21 cellular contexts compared by ENCODE assay signal in the genomic region with DNA sequence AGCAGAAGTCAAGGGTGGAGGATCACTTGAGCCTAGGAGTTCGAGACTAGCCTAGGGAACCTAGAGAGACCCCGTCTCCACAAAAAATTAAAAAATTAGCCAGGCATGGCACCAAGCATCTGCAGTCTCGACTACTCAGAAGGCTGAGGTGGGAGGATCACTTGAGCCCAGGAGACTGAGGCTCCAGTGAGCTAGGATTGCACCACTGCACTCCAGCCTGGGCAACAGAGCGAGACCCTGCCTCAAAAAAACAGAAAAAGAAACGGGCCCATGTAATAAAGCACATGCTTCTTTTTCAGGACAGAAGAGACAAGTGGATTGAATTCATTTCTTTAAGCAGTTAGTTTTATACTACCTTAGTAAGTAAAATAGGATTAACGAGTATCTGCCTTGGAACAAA. TPM values are rescaled to one million over a fixed set of nuclear protein-coding genes. Genes with fewer than 3 reads are reported as not detected.
DNase-seq lines count a peak whose midpoint lies in the region; ATAC-seq and TF ChIP-seq lines count a peak whose summit lies in the region.
"Had no signal": no experiment of that assay in that cellular context is flagged by ENCODE, and none has a peak within 500 bp of the region (broad histone marks: within the 10 kb centered on the region; RNA-seq: fewer than 3 reads in every experiment).

No MANE protein-coding gene starts in this region.

- H2AFZ ChIP-seq in neural cell (ENCODE audit: low read depth, low read length): no peak overlapping the region

- DNase-seq in WERI-Rb-1: no peak
- DNase-seq in endodermal cell: no peak
- DNase-seq in right cardiac atrium: no peak
- DNase-seq in NCI-H187 treated with DMSO at 0.1 percent for 48 hours (lab: John Stamatoyannopoulos, UW): no peak
- no peak for DNase-seq in heart left ventricle
- DNase-seq: ACHN; BE2C; C1 segment of cervical spinal cord; CD4-positive, CD25-positive, alpha-beta regulatory T cell; CD8-positive, alpha-beta memory T cell; COR-L47; DMS 273 treated with DMSO at 0.1 percent for 48 hours; DMS53; DND-41; EL; HFFc6; IMR-90 had no signal

- no peak for TF ChIP-seq POLR2A in heart left ventricle (IDR thresholded peaks at IDR 0.05)

- no peaks in the 10 kb centered on the region for H3K9me3 ChIP-seq in WERI-Rb-1 (ENCODE audit: severe bottlenecking)
- no peaks in the 10 kb centered on the region for H3K9me3 ChIP-seq in endodermal cell (ENCODE audit: control insufficient read depth, low read length)
- no peaks in the 10 kb centered on the region for H3K9me3 ChIP-seq in neural cell (ENCODE audit: low read length)
- no peaks in the 10 kb centered on the region for H3K9me3 ChIP-seq in right cardiac atrium (ENCODE audit: control insufficient read depth, low read length)
- peaks cover 0 to 1% (median 0%) of the 10 kb centered on the region in 12 donors for H3K9me3 ChIP-seq in heart left ventricle
- H3K9me3 ChIP-seq: BE2C, HAP-1 had no signal

- intact Hi-C loops in right cardiac atrium (cut with DNase I): no loop called here
- intact Hi-C loops in heart left ventricle (cut with DNase I): no loop called here

- H3K27ac ChIP-seq in WERI-Rb-1: peak overlapping the region; percentile 30
- peak overlapping the region; percentile 73 for H3K27ac ChIP-seq in endodermal cell (ENCODE audit: low read depth, low read length)
- H3K27ac ChIP-seq in neural cell (ENCODE audit: low read length): peak overlapping the region; percentile 67
- H3K27ac ChIP-seq in right cardiac atrium (ENCODE audit: low read length): no peak overlapping the region
- H3K27ac ChIP-seq in heart left ventricle: no peak overlapping the region

- H3K9ac ChIP-seq in endodermal cell (ENCODE audit: extremely low read depth, low read length, poor library complexity, severe bottlenecking) (no peak overlapping the region), neural cell (ENCODE audit: low read length) (no peak overlapping the region)

- peaks cover 2% of the 10 kb centered on the region for H3K4me1 Mint-ChIP-seq in endodermal cell
- H3K4me1 Mint-ChIP-seq: CD4-positive, CD25-positive, alpha-beta regulatory T cell had no signal

- H3K9me2 ChIP-seq in neural cell (ENCODE audit: insufficient read depth, low read length): no peaks in the 10 kb centered on the region

- H3K27ac Mint-ChIP-seq in endodermal cell: no peak overlapping the region
- H3K27ac Mint-ChIP-seq: CD4-positive, CD25-positive, alpha-beta regulatory T cell; HFFc6 had no signal

- ATAC-seq in right cardiac atrium (no peak), GM21825 (IDR thresholded peaks at IDR 0.05; ENCODE audit: unreplicated experiment) (no peak), heart left ventricle (no peak)
- ATAC-seq: GM12878 had no signal

- H3K4me1 ChIP-seq in endodermal cell (ENCODE audit: control insufficient read depth, insufficient read depth, low read length) (no peaks in the 10 kb centered on the region), right cardiac atrium (ENCODE audit: control insufficient read depth, insufficient read depth, low read length) (no peaks in the 10 kb centered on the region), heart left ventricle (no peaks in the 10 kb centered on the region)
- H3K4me1 ChIP-seq: BE2C had no signal

- no peak overlapping the region for H3K4me2 ChIP-seq in neural cell (ENCODE audit: low read length)

- no peak for TF ChIP-seq CTCF in WERI-Rb-1 (IDR thresholded peaks at IDR 0.05; ENCODE audit: low read depth, low read length)
- no peak for TF ChIP-seq CTCF in endodermal cell (conservative IDR thresholded peaks at IDR 0.05)
- no peak for TF ChIP-seq CTCF in neural cell (IDR thresholded peaks at IDR 0.05; ENCODE audit: poor library complexity, severe bottlenecking)
- no peak for TF ChIP-seq CTCF in heart left ventricle (IDR thresholded peaks at IDR 0.05)

- peaks cover 52% of the 10 kb centered on the region for H3K79me2 ChIP-seq in neural cell (replicated peaks; ENCODE audit: insufficient read depth, low read length)

- no peaks in the 10 kb centered on the region for H3K9me3 Mint-ChIP-seq in endodermal cell
- H3K9me3 Mint-ChIP-seq: CD4-positive, CD25-positive, alpha-beta regulatory T cell; CD8-positive, alpha-beta memory T cell; HFFc6 had no signal

- 91 to 94% methylated on average over 4 to 6 of the region's 6 CpGs for WGBS in endodermal cell (ENCODE audit: insufficient coverage in 1 of 2, insufficient read length in 1 of 2), 2 experiments
- WGBS in right cardiac atrium: 93% methylated on average over 6 of the region's 6 CpGs
- WGBS in heart left ventricle, 4 donors: 91 to 97% (median 94%) methylated on average over 6 of the region's 6 CpGs

- no peaks in the 10 kb centered on the region for H3K27me3 Mint-ChIP-seq in endodermal cell (ENCODE audit: insufficient read depth)
- H3K27me3 Mint-ChIP-seq: CD4-positive, CD25-positive, alpha-beta regulatory T cell; CD8-positive, alpha-beta memory T cell had no signal

- no peak overlapping the region for H3K4me3 Mint-ChIP-seq in endodermal cell
- H3K4me3 Mint-ChIP-seq: CD4-positive, CD25-positive, alpha-beta regulatory T cell; CD8-positive, alpha-beta memory T cell; HFFc6 had no signal

- H3K36me3 ChIP-seq in WERI-Rb-1: no peaks in the 10 kb centered on the region
- peaks cover 6% of the 10 kb centered on the region for H3K36me3 ChIP-seq in endodermal cell (ENCODE audit: control insufficient read depth, insufficient read depth, low read length)
- H3K36me3 ChIP-seq in neural cell (ENCODE audit: insufficient read depth, low read length): no peaks in the 10 kb centered on the region
- H3K36me3 ChIP-seq in heart left ventricle: no peaks in the 10 kb centered on the region
- H3K36me3 ChIP-seq: BE2C, HAP-1 had no signal

- H3K36me3 Mint-ChIP-seq in endodermal cell (ENCODE audit: low read depth): peaks cover 1% of the 10 kb centered on the region
- H3K36me3 Mint-ChIP-seq: CD4-positive, CD25-positive, alpha-beta regulatory T cell had no signal

- H3K27me3 ChIP-seq in WERI-Rb-1 (ENCODE audit: insufficient read depth, low read depth, severe bottlenecking): no peaks in the 10 kb centered on the region
- no peaks in the 10 kb centered on the region for H3K27me3 ChIP-seq in endodermal cell (ENCODE audit: control insufficient read depth, insufficient read depth, low read length, poor library complexity, severe bottlenecking)
- no peaks in the 10 kb centered on the region for H3K27me3 ChIP-seq in neural cell (ENCODE audit: insufficient read depth, low read depth, low read length)
- H3K27me3 ChIP-seq in right cardiac atrium (ENCODE audit: control insufficient read depth, insufficient read depth): no peaks in the 10 kb centered on the region
- no peaks in the 10 kb centered on the region for H3K27me3 ChIP-seq in heart left ventricle
- H3K27me3 ChIP-seq: BE2C had no signal

- TF ChIP-seq EP300 in neural cell (conservative IDR thresholded peaks at IDR 0.05; ENCODE audit: poor library complexity, severe bottlenecking): no peak

- TF ChIP-seq RAD21 in neural cell (conservative IDR thresholded peaks at IDR 0.05): no peak

- H3K4me3 ChIP-seq in WERI-Rb-1 (ENCODE audit: low read depth, low read length): no peak overlapping the region
- no peak overlapping the region for H3K4me3 ChIP-seq in endodermal cell (ENCODE audit: low read length)
- no peak overlapping the region for H3K4me3 ChIP-seq in neural cell (ENCODE audit: low read length)
- no peak overlapping the region for H3K4me3 ChIP-seq in right cardiac atrium (ENCODE audit: low read length)
- H3K4me3 ChIP-seq in heart left ventricle: no peak overlapping the region
- H3K4me3 ChIP-seq: GM12878, HAP-1 had no signal

- no peaks in the 10 kb centered on the region for H4K20me1 ChIP-seq in neural cell (ENCODE audit: insufficient read depth)

- H3F3A ChIP-seq in neural cell (ENCODE audit: insufficient read depth, low read length, poor library complexity, severe bottlenecking): no peaks in the 10 kb centered on the region

TF ChIP-seq in neural cell, 6 proteins besides CTCF, POLR2A, EP300 and RAD21:
- TF ChIP-seq TAF1 (IDR thresholded peaks at IDR 0.05; ENCODE audit: low read depth) (no peak), MXI1 (conservative IDR thresholded peaks at IDR 0.05; ENCODE audit: poor library complexity, severe bottlenecking) (no peak), EZH2 (IDR thresholded peaks at IDR 0.05; ENCODE audit: borderline replicate concordance, insufficient read depth, low read length, poor library complexity, severe bottlenecking) (no peak), POLR2AphosphoS5 (IDR thresholded peaks at IDR 0.05) (no peak), SMC3 (conservative IDR thresholded peaks at IDR 0.05; ENCODE audit: poor library complexity) (no peak)
- TF ChIP-seq, protein P1, sequence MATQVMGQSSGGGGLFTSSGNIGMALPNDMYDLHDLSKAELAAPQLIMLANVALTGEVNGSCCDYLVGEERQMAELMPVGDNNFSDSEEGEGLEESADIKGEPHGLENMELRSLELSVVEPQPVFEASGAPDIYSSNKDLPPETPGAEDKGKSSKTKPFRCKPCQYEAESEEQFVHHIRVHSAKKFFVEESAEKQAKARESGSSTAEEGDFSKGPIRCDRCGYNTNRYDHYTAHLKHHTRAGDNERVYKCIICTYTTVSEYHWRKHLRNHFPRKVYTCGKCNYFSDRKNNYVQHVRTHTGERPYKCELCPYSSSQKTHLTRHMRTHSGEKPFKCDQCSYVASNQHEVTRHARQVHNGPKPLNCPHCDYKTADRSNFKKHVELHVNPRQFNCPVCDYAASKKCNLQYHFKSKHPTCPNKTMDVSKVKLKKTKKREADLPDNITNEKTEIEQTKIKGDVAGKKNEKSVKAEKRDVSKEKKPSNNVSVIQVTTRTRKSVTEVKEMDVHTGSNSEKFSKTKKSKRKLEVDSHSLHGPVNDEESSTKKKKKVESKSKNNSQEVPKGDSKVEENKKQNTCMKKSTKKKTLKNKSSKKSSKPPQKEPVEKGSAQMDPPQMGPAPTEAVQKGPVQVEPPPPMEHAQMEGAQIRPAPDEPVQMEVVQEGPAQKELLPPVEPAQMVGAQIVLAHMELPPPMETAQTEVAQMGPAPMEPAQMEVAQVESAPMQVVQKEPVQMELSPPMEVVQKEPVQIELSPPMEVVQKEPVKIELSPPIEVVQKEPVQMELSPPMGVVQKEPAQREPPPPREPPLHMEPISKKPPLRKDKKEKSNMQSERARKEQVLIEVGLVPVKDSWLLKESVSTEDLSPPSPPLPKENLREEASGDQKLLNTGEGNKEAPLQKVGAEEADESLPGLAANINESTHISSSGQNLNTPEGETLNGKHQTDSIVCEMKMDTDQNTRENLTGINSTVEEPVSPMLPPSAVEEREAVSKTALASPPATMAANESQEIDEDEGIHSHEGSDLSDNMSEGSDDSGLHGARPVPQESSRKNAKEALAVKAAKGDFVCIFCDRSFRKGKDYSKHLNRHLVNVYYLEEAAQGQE (IDR thresholded peaks at IDR 0.05; ENCODE audit: borderline replicate concordance): no peak

RNA-seq across cellular contexts. Expression of a gene that starts 42.0 kb away (rescaled TPM):
- total RNA-seq in endodermal cell (10 to 100 TPM; 43.5 to 44.8 TPM), right cardiac atrium (1 to 10 TPM; 1.9 to 5.4 (median 3.1) TPM), heart left ventricle (1 to 10 TPM in 8 of 9 donors, under 1 TPM in 1; 0.50 to 7.6 (median 2.9) TPM)
- polyA plus RNA-seq in endodermal cell (2013, experiment 1 of 2): 70.5 TPM
- 72.7 TPM for polyA plus RNA-seq in endodermal cell (2013, experiment 2 of 2)
- polyA plus RNA-seq in neural cell (17.5 and 21.3 TPM in 2 replicates), right cardiac atrium (8.1 TPM), heart left ventricle (10 to 100 TPM in 1 of 2 donors, 1 to 10 TPM in 1; 1.2 to 22.4 TPM)
- polyA minus RNA-seq in neural cell: 48.5 and 70.5 TPM in 2 replicates

Comparison
In these comparisons a context has a peak if more than half of its experiments do, and no peak if none do; other contexts are left out.
1. H3K27ac ChIP-seq: peak in WERI-Rb-1 (single experiment), endodermal cell (single experiment) and neural cell (single experiment); none in right cardiac atrium (single experiment) and heart left ventricle (0 of 12).
2. RNA of a gene that starts 42.0 kb away (total RNA-seq): 43.5 to 44.8 TPM in endodermal cell; 1.9 to 5.4 TPM in right cardiac atrium and 0.50 to 7.6 TPM in heart left ventricle; every median in the first group is over 4 times any median in the second.